8 cellular contexts compared by ENCODE assay signal in genomic region chr14:22653012-22653621, GRCh38. TPM values are rescaled to one million over a fixed set of nuclear protein-coding genes. Genes with fewer than 3 reads are reported as not detected.
DNase-seq lines count a peak whose midpoint lies in the region; ATAC-seq and TF ChIP-seq lines count a peak whose summit lies in the region.

No MANE protein-coding gene starts in this region.

- intact Hi-C loops in natural killer cell (cut with micrococcal nuclease): loop anchor here (1.0 to 2.0 kb wide), 4 partner anchors 83 to 266 kb away; no protein-coding TSS in a partner anchor

- peaks cover 0 to 5% of the 10 kb centered on the region in 2 donors for H3K4me1 ChIP-seq in thoracic aorta (ENCODE audit: control insufficient read depth in 1 of 2, low read depth in 2 of 2)

- H3K27me3 ChIP-seq in thoracic aorta (replicated peaks; ENCODE audit: insufficient read depth): no peaks in the 10 kb centered on the region

- H3K27ac Mint-ChIP-seq in natural killer cell: no peak overlapping the region

- peaks cover 2 to 10% of the 10 kb centered on the region in 2 donors for H3K27me3 Mint-ChIP-seq in natural killer cell (ENCODE audit: low read depth in 2 of 2)

- DNase-seq in EH (ENCODE audit: low read depth): peak; percentile 85
- DNase-seq in NCI-H69 (lab: John Stamatoyannopoulos, UW): peak; percentile 75
- peak; percentile 1 to 13 for DNase-seq in activated CD8-positive, alpha-beta memory T cell treated with anti-CD3 and anti-CD28 coated beads for 1 hour (ENCODE audit: extremely low read depth in 1 of 2, low read depth in 1 of 2)
- DNase-seq in epithelial cell of esophagus (ENCODE audit: low read depth): peak; percentile 83
- peak; percentile 20 for DNase-seq in natural killer cell
- no peak for DNase-seq in thoracic aorta (ENCODE audit: low spot score)

- no peaks in the 10 kb centered on the region for H3K36me3 Mint-ChIP-seq in natural killer cell

- H3K9me3 ChIP-seq in thoracic aorta: no peaks in the 10 kb centered on the region

- H3K9me3 Mint-ChIP-seq in natural killer cell: no peaks in the 10 kb centered on the region

- H3K36me3 ChIP-seq in thoracic aorta: no peaks in the 10 kb centered on the region

- TF ChIP-seq CTCF in epithelial cell of esophagus (IDR thresholded peaks at IDR 0.05; ENCODE audit: insufficient read depth, low read depth, low read length, missing control alignments) (peak; percentile 99), natural killer cell (IDR thresholded peaks at IDR 0.05) (peak; percentile 63), thoracic aorta (IDR thresholded peaks at IDR 0.05) (peak; percentile 72)

- no peak overlapping the region for H3K4me3 Mint-ChIP-seq in natural killer cell

- H3K4me1 Mint-ChIP-seq in natural killer cell: no peaks in the 10 kb centered on the region

- no peak overlapping the region for H3K27ac ChIP-seq in thoracic aorta

- H3K4me3 ChIP-seq in epithelial cell of esophagus (ENCODE audit: low read length) (no peak overlapping the region), thoracic aorta (no peak overlapping the region)

- ATAC-seq in HG03280 (IDR thresholded peaks at IDR 0.05; ENCODE audit: unreplicated experiment) (peak; percentile 56), natural killer cell (peak; percentile 60 to 77 (median 76)), thoracic aorta (ENCODE audit: insufficient number of reproducible peaks, low FRiP score, low read depth) (peak; percentile 17), GM18517 (IDR thresholded peaks at IDR 0.05; ENCODE audit: unreplicated experiment) (no peak)

RNA-seq across cellular contexts. Expression of gene OR6J1, which starts 9.0 kb away (rescaled TPM):
- not detected for total RNA-seq in natural killer cell
- not detected for total RNA-seq in thoracic aorta

RNA-seq across cellular contexts. Expression of gene ABHD4, which starts 55.0 kb away (rescaled TPM):
- 10 to 100 TPM; 29.7 to 39.3 (median 30.2) TPM for total RNA-seq in natural killer cell
- total RNA-seq in thoracic aorta: 10 to 100 TPM; 25.3 to 40.1 TPM
